ENCODE assay signal across 2 cellular contexts in the genomic region with DNA sequence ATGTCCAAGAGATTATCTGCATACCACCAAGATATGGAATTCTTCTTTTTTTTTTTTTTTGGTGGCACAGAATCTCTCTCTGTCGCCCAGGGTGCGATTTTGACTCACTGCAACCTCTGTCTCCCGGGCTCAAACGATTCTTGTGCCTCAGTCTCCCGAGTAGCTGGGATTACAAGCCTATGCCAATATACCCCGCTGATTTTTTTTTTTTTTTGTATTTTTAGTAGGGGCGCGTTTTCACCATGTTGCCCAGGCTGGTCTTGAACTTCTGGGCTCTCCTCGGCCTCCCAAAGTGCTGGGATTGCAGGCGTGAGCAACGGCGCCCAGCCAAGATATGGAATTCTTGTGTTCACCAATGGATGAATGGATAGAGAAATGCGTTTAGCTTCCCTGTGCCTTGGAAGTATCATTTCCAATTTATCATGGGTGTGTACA.
TF ChIP-seq lines count a peak whose summit lies in the region.

No MANE protein-coding gene starts in this region.

TF ChIP-seq in GM23338, 12 proteins besides CTCF, POLR2A, EP300 and RAD21:
- TF ChIP-seq, protein P1, sequence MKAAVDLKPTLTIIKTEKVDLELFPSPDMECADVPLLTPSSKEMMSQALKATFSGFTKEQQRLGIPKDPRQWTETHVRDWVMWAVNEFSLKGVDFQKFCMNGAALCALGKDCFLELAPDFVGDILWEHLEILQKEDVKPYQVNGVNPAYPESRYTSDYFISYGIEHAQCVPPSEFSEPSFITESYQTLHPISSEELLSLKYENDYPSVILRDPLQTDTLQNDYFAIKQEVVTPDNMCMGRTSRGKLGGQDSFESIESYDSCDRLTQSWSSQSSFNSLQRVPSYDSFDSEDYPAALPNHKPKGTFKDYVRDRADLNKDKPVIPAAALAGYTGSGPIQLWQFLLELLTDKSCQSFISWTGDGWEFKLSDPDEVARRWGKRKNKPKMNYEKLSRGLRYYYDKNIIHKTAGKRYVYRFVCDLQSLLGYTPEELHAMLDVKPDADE (IDR thresholded peaks at IDR 0.05) = no peak
- TF ChIP-seq ZNF114 (CRISPR knock-in tag; IDR thresholded peaks at IDR 0.05) (no peak), EZH2phosphoT487 (IDR thresholded peaks at IDR 0.05; ENCODE audit: unreplicated experiment) (no peak), NANOG (IDR thresholded peaks at IDR 0.05; ENCODE audit: borderline replicate concordance) (no peak), JUNB (IDR thresholded peaks at IDR 0.05; ENCODE audit: unreplicated experiment) (no peak), CREB1 (CRISPR knock-in tag; IDR thresholded peaks at IDR 0.05; ENCODE audit: low read depth) (no peak), POLR2AphosphoS5 (IDR thresholded peaks at IDR 0.05; ENCODE audit: low read depth) (no peak)
- TF ChIP-seq, protein P2, sequence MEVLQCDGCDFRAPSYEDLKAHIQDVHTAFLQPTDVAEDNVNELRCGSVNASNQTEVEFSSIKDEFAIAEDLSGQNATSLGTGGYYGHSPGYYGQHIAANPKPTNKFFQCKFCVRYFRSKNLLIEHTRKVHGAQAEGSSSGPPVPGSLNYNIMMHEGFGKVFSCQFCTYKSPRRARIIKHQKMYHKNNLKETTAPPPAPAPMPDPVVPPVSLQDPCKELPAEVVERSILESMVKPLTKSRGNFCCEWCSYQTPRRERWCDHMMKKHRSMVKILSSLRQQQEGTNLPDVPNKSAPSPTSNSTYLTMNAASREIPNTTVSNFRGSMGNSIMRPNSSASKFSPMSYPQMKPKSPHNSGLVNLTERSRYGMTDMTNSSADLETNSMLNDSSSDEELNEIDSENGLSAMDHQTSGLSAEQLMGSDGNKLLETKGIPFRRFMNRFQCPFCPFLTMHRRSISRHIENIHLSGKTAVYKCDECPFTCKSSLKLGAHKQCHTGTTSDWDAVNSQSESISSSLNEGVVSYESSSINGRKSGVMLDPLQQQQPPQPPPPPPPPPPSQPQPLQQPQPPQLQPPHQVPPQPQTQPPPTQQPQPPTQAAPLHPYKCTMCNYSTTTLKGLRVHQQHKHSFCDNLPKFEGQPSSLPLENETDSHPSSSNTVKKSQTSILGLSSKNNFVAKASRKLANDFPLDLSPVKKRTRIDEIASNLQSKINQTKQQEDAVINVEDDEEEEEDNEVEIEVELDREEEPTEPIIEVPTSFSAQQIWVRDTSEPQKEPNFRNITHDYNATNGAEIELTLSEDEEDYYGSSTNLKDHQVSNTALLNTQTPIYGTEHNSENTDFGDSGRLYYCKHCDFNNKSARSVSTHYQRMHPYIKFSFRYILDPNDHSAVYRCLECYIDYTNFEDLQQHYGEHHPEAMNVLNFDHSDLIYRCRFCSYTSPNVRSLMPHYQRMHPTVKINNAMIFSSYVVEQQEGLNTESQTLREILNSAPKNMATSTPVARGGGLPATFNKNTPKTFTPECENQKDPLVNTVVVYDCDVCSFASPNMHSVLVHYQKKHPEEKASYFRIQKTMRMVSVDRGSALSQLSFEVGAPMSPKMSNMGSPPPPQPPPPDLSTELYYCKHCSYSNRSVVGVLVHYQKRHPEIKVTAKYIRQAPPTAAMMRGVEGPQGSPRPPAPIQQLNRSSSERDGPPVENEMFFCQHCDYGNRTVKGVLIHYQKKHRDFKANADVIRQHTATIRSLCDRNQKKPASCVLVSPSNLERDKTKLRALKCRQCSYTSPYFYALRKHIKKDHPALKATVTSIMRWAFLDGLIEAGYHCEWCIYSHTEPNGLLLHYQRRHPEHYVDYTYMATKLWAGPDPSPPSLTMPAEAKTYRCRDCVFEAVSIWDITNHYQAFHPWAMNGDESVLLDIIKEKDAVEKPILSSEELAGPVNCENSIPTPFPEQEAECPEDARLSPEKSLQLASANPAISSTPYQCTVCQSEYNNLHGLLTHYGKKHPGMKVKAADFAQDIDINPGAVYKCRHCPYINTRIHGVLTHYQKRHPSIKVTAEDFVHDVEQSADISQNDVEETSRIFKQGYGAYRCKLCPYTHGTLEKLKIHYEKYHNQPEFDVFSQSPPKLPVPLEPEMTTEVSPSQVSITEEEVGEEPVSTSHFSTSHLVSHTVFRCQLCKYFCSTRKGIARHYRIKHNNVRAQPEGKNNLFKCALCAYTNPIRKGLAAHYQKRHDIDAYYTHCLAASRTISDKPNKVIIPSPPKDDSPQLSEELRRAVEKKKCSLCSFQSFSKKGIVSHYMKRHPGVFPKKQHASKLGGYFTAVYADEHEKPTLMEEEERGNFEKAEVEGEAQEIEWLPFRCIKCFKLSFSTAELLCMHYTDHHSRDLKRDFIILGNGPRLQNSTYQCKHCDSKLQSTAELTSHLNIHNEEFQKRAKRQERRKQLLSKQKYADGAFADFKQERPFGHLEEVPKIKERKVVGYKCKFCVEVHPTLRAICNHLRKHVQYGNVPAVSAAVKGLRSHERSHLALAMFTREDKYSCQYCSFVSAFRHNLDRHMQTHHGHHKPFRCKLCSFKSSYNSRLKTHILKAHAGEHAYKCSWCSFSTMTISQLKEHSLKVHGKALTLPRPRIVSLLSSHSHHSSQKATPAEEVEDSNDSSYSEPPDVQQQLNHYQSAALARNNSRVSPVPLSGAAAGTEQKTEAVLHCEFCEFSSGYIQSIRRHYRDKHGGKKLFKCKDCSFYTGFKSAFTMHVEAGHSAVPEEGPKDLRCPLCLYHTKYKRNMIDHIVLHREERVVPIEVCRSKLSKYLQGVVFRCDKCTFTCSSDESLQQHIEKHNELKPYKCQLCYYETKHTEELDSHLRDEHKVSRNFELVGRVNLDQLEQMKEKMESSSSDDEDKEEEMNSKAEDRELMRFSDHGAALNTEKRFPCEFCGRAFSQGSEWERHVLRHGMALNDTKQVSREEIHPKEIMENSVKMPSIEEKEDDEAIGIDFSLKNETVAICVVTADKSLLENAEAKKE (CRISPR knock-in tag; IDR thresholded peaks at IDR 0.05) = no peak

TF ChIP-seq in H1, 55 proteins besides CTCF, POLR2A, EP300 and RAD21:
- TF ChIP-seq GABPA (IDR thresholded peaks at IDR 0.05; ENCODE audit: borderline replicate concordance, insufficient read depth, low read length) (no peak), SP2 (IDR thresholded peaks at IDR 0.05; ENCODE audit: low read length) (no peak), CHD2 (IDR thresholded peaks at IDR 0.05; ENCODE audit: low read length) (no peak), FOSL1 (IDR thresholded peaks at IDR 0.05; ENCODE audit: insufficient read depth, low read depth, low read length) (no peak), RNF2 (IDR thresholded peaks at IDR 0.05; ENCODE audit: borderline replicate concordance, low read depth, low read length, missing control alignments, poor library complexity, severe bottlenecking) (no peak), TBP (IDR thresholded peaks at IDR 0.05; ENCODE audit: low read depth, low read length) (no peak), JUND (IDR thresholded peaks at IDR 0.05; ENCODE audit: low read length) (no peak)
